Comparison of ENCODE assay signal across 1 cellular context in genomic region chr4:113101669-113102068, GRCh38.
TF ChIP-seq lines count a peak whose summit lies in the region.

No MANE protein-coding gene starts in this region.

TF ChIP-seq in IMR-90, 13 proteins besides CTCF, POLR2A, EP300 and RAD21 (continued from another document):
- no peak for TF ChIP-seq BHLHE40 (IDR thresholded peaks at IDR 0.05; ENCODE audit: low read depth, low read length)
